21 cellular contexts compared by ENCODE assay signal in genomic region chr3:88595025-88595424, GRCh38.
A peak's percentile ranks its signal among the peaks of the same experiment; 100 is the strongest.
DNase-seq lines count a peak whose midpoint lies in the region; ATAC-seq and TF ChIP-seq lines count a peak whose summit lies in the region.
"Had no signal": no experiment of that assay in that cellular context is flagged by ENCODE, and none has a peak within 500 bp of the region (broad histone marks: within the 10 kb centered on the region; RNA-seq: fewer than 3 reads in every experiment).

No MANE protein-coding gene starts in this region.

- H3K27ac Mint-ChIP-seq in Calu3 (ENCODE audit: unreplicated experiment) (no peak overlapping the region), WTC11 (no peak overlapping the region)
- H3K27ac Mint-ChIP-seq: activated CD8-positive, alpha-beta T cell treated with anti-CD3 and anti-CD28 coated beads for 36 hours; activated naive CD8-positive, alpha-beta T cell treated with anti-CD3 and anti-CD28 coated beads for 36 hours; HFFc6; stimulated activated naive CD8-positive, alpha-beta T cell treated with anti-CD3 and anti-CD28 coated beads, Interleukin-15, Interleukin-2, amounts not matched to agents 100 ng/mL and 50 ng/mL, for 24 hours; T-cell had no signal

- no TSS peak for BruUV-seq in Calu3 (replicated peaks; lab: Mats Ljungman, UMichigan)

- POLR2A ChIA-PET in WTC11 (lab: Charles Lee) = no interaction called here

- H3K4me1 Mint-ChIP-seq in Calu3 (ENCODE audit: low read depth, unreplicated experiment) = no peaks in the 10 kb centered on the region
- peaks cover 6% of the 10 kb centered on the region for H3K4me1 Mint-ChIP-seq in WTC11
- H3K4me1 Mint-ChIP-seq: activated naive CD8-positive, alpha-beta T cell treated with anti-CD3 and anti-CD28 coated beads for 36 hours; T-cell had no signal

- no peaks in the 10 kb centered on the region for H3K27me3 Mint-ChIP-seq in Calu3 (ENCODE audit: unreplicated experiment)
- H3K27me3 Mint-ChIP-seq in WTC11 (ENCODE audit: low read depth) = no peaks in the 10 kb centered on the region
- H3K27me3 Mint-ChIP-seq: activated CD8-positive, alpha-beta T cell treated with anti-CD3 and anti-CD28 coated beads for 36 hours; activated naive CD8-positive, alpha-beta T cell treated with anti-CD3 and anti-CD28 coated beads for 36 hours; brain; stimulated activated naive CD8-positive, alpha-beta T cell treated with anti-CD3 and anti-CD28 coated beads, Interleukin-15, Interleukin-2, amounts not matched to agents 100 ng/mL and 50 ng/mL, for 24 hours; T-cell had no signal

- no peak for ATAC-seq in WTC11
- no peak for ATAC-seq in HG02642 (IDR thresholded peaks at IDR 0.05; ENCODE audit: poor library complexity, unreplicated experiment)
- no peak for ATAC-seq in foreskin keratinocyte
- ATAC-seq: activated CD8-positive, alpha-beta T cell treated with anti-CD3 and anti-CD28 coated beads for 36 hours; sciatic nerve; T-cell had no signal

- DNase-seq in Calu3 (peak; percentile 8), WTC11 (ENCODE audit: low spot score) (no peak), fibroblast of peridontal ligament (ENCODE audit: extremely low read depth) (peak; percentile 2), cortex of kidney (lab: John Stamatoyannopoulos, UW) (no peak), foreskin keratinocyte (no peak)
- DNase-seq in Jurkat, Clone E6-1 (ENCODE audit: low read depth, low spot score) = peak; percentile 10
- DNase-seq: activated CD4-positive, alpha-beta T cell treated with anti-CD3 and anti-CD28 coated beads for 1 hour; activated CD8-positive, alpha-beta T cell treated with anti-CD3 and anti-CD28 coated beads for 36 hours; activated effector memory CD4-positive, alpha-beta T cell treated with Interleukin-2 at 50 U/mL for 16 hours; activated naive CD8-positive, alpha-beta T cell treated with anti-CD3 and anti-CD28 coated beads for 36 hours; C1 segment of cervical spinal cord; HFFc6; KBM-7; NCI-H526 treated with DMSO at 0.1 percent for 48 hours; posterior cingulate gyrus; SHP77 treated with DMSO at 0.1 percent for 48 hours; T-cell had no signal

- intact Hi-C loops in Calu3 (cut with micrococcal nuclease; ENCODE audit: unreplicated experiment) = no loop called here

- no peaks in the 10 kb centered on the region for H3K27me3 ChIP-seq in foreskin keratinocyte

- no peaks in the 10 kb centered on the region for H3K36me3 Mint-ChIP-seq in Calu3 (ENCODE audit: insufficient read depth, unreplicated experiment)
- H3K36me3 Mint-ChIP-seq in WTC11 = no peaks in the 10 kb centered on the region; the same call in none of the 2 replicates
- H3K36me3 Mint-ChIP-seq: activated naive CD8-positive, alpha-beta T cell treated with anti-CD3 and anti-CD28 coated beads for 36 hours; brain; T-cell had no signal

- H3K4me3 Mint-ChIP-seq in Calu3 (ENCODE audit: low read depth, unreplicated experiment) (no peak overlapping the region), WTC11 (no peak overlapping the region)
- H3K4me3 Mint-ChIP-seq: activated CD8-positive, alpha-beta T cell treated with anti-CD3 and anti-CD28 coated beads for 36 hours; activated naive CD8-positive, alpha-beta T cell treated with anti-CD3 and anti-CD28 coated beads for 36 hours; brain; HFFc6; stimulated activated naive CD8-positive, alpha-beta T cell treated with anti-CD3 and anti-CD28 coated beads, Interleukin-15, Interleukin-2, amounts not matched to agents 100 ng/mL and 50 ng/mL, for 24 hours; T-cell had no signal

- H3K4me3 ChIP-seq in Jurkat, Clone E6-1 (ENCODE audit: low read length) = no peak overlapping the region

- H3K9me3 Mint-ChIP-seq in Calu3 (ENCODE audit: low read depth, unreplicated experiment) (peaks cover 5% of the 10 kb centered on the region), WTC11 (peaks cover 8% of the 10 kb centered on the region)

- no peak overlapping the region for H3K27ac ChIP-seq in foreskin keratinocyte

- CTCF ChIA-PET in Calu3 (lab: Charles Lee) (no interaction called here), WTC11 (lab: Charles Lee) (no interaction called here)

- no peaks in the 10 kb centered on the region for H3K4me1 ChIP-seq in foreskin keratinocyte

- TF ChIP-seq CTCF in Calu3 (IDR thresholded peaks at IDR 0.05; ENCODE audit: unreplicated experiment) (no peak), WTC11 (IDR thresholded peaks at IDR 0.05) (no peak), foreskin keratinocyte (conservative IDR thresholded peaks at IDR 0.05) (no peak)

TF ChIP-seq in WTC11, 78 proteins besides CTCF, POLR2A, EP300 and RAD21:
- no peak for TF ChIP-seq RELA (CRISPR knock-in tag; IDR thresholded peaks at IDR 0.05; ENCODE audit: borderline replicate concordance)
- TF ChIP-seq, protein P1, sequence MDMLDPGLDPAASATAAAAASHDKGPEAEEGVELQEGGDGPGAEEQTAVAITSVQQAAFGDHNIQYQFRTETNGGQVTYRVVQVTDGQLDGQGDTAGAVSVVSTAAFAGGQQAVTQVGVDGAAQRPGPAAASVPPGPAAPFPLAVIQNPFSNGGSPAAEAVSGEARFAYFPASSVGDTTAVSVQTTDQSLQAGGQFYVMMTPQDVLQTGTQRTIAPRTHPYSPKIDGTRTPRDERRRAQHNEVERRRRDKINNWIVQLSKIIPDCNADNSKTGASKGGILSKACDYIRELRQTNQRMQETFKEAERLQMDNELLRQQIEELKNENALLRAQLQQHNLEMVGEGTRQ (CRISPR knock-in tag; IDR thresholded peaks at IDR 0.05) = 0 out of 2 replicates have a peak, but pooled peaks have one; percentile 8
- TF ChIP-seq IRF2 (CRISPR knock-in tag; IDR thresholded peaks at IDR 0.05; ENCODE audit: borderline replicate concordance, low read depth) = no peak
- no peak for TF ChIP-seq ATF6 (CRISPR knock-in tag; IDR thresholded peaks at IDR 0.05)
- no peak for TF ChIP-seq NR3C1 (CRISPR knock-in tag; conservative IDR thresholded peaks at IDR 0.05; ENCODE audit: low read depth)

Comparison
In these comparisons a context has a peak if more than half of its experiments do, and no peak if none do; other contexts are left out.
1. DNase-seq: peak in Calu3 (single experiment), Jurkat, Clone E6-1 (single experiment) and fibroblast of peridontal ligament (single experiment); none in WTC11 (single experiment), cortex of kidney (single experiment) and foreskin keratinocyte (0 of 2).